9 cellular contexts compared by ENCODE assay signal in genomic region chr2:30293303-30293912, GRCh38.
A peak's percentile ranks its signal among the peaks of the same experiment; 100 is the strongest.
DNase-seq lines count a peak whose midpoint lies in the region; ATAC-seq and TF ChIP-seq lines count a peak whose summit lies in the region.
"Had no signal": no experiment of that assay in that cellular context is flagged by ENCODE, and none has a peak within 500 bp of the region (broad histone marks: within the 10 kb centered on the region; RNA-seq: fewer than 3 reads in every experiment).

No MANE protein-coding gene starts in this region.

- H3K36me3 ChIP-seq in gastroesophageal sphincter = no peaks in the 10 kb centered on the region
- H3K36me3 ChIP-seq in suprapubic skin = no peaks in the 10 kb centered on the region

- TF ChIP-seq EP300 in gastroesophageal sphincter (IDR thresholded peaks at IDR 0.05) = no peak
- TF ChIP-seq EP300 in suprapubic skin (IDR thresholded peaks at IDR 0.05) = peak; percentile 68

- H3K4me1 Mint-ChIP-seq in activated CD4-positive, alpha-beta T cell treated with anti-CD3 and anti-CD28 coated beads for 36 hours = peaks cover 23% of the 10 kb centered on the region
- peaks cover 38% of the 10 kb centered on the region for H3K4me1 Mint-ChIP-seq in WTC11

- no peak overlapping the region for H3K4me3 Mint-ChIP-seq in activated CD4-positive, alpha-beta T cell treated with anti-CD3 and anti-CD28 coated beads for 36 hours
- no peak overlapping the region for H3K4me3 Mint-ChIP-seq in WTC11

- H3K9me3 Mint-ChIP-seq in activated CD4-positive, alpha-beta T cell treated with anti-CD3 and anti-CD28 coated beads for 36 hours (ENCODE audit: low read depth) = peaks cover 6% of the 10 kb centered on the region
- H3K9me3 Mint-ChIP-seq in WTC11 = peaks cover 11% of the 10 kb centered on the region; the same call in 1 of the 2 replicates

- H3K27ac Mint-ChIP-seq in activated CD4-positive, alpha-beta T cell treated with anti-CD3 and anti-CD28 coated beads for 36 hours = no peak overlapping the region
- no peak overlapping the region for H3K27ac Mint-ChIP-seq in WTC11

- H3K27ac ChIP-seq in gastroesophageal sphincter = peak overlapping the region in 3 of 4 donors; percentile 40 to 68 (median 59)
- H3K27ac ChIP-seq in suprapubic skin = no peak overlapping the region
- H3K27ac ChIP-seq: psoas muscle had no signal

- H3K4me3 ChIP-seq in gastroesophageal sphincter = no peak overlapping the region
- H3K4me3 ChIP-seq in suprapubic skin = no peak overlapping the region
- H3K4me3 ChIP-seq: psoas muscle had no signal

- no peaks in the 10 kb centered on the region for H3K27me3 Mint-ChIP-seq in activated CD4-positive, alpha-beta T cell treated with anti-CD3 and anti-CD28 coated beads for 36 hours
- no peaks in the 10 kb centered on the region; the same call in 1 of the 2 replicates for H3K27me3 Mint-ChIP-seq in WTC11 (ENCODE audit: low read depth)

- intact Hi-C loops in activated CD4-positive, alpha-beta T cell treated with anti-CD3 and anti-CD28 coated beads for 36 hours (cut with DNase I, micrococcal nuclease) = no loop called here

- H3K27me3 ChIP-seq in gastroesophageal sphincter (no peaks in the 10 kb centered on the region), suprapubic skin (no peaks in the 10 kb centered on the region)

- 20 to 57% methylated on average over 7 to 11 of the region's 12 CpGs for WGBS in gastroesophageal sphincter (ENCODE audit: low coverage in 1 of 2), 2 donors
- WGBS in suprapubic skin = 69% methylated on average over 12 of the region's 12 CpGs

- no peaks in the 10 kb centered on the region for H3K36me3 Mint-ChIP-seq in activated CD4-positive, alpha-beta T cell treated with anti-CD3 and anti-CD28 coated beads for 36 hours (ENCODE audit: low read depth)
- H3K36me3 Mint-ChIP-seq in WTC11 = no peaks in the 10 kb centered on the region

- CTCF ChIA-PET in activated CD4-positive, alpha-beta T cell treated with anti-CD3 and anti-CD28 coated beads for 36 hours (lab: Charles Lee) = interaction anchor here (0.7 to 1.2 kb wide), 3 partner anchors 54 to 678 kb away, joined by 3 to 4 read pairs (median 3); no protein-coding TSS in a partner anchor
- CTCF ChIA-PET in WTC11 (lab: Charles Lee) = interaction anchor here (1.2 to 1.3 kb wide), 2 partner anchors 55 to 128 kb away, joined by 3 to 9 read pairs; no protein-coding TSS in a partner anchor

- H3K9me3 ChIP-seq in gastroesophageal sphincter (no peaks in the 10 kb centered on the region), suprapubic skin (no peaks in the 10 kb centered on the region)
- H3K9me3 ChIP-seq: psoas muscle had no signal

- peak; percentile 56 for ATAC-seq in activated CD4-positive, alpha-beta T cell treated with anti-CD3 and anti-CD28 coated beads for 36 hours
- ATAC-seq in SK-N-SH treated with all-trans-retinoic acid at 6 μM for 48 hours = peak; percentile 82
- ATAC-seq in gastroesophageal sphincter = peak; percentile 42
- ATAC-seq in WTC11 = no peak

- H3K4me1 ChIP-seq in gastroesophageal sphincter (peaks cover 0 to 16% (median 0%) of the 10 kb centered on the region in 3 donors), suprapubic skin (peaks cover 7% of the 10 kb centered on the region)
- H3K4me1 ChIP-seq: psoas muscle had no signal

- TF ChIP-seq CTCF in gastroesophageal sphincter (IDR thresholded peaks at IDR 0.05) (no peak), suprapubic skin (IDR thresholded peaks at IDR 0.05) (no peak), WTC11 (IDR thresholded peaks at IDR 0.05) (no peak)

- peak; percentile 26 for DNase-seq in activated CD4-positive, alpha-beta T cell treated with anti-CD3 and anti-CD28 coated beads for 36 hours
- DNase-seq in activated CD4-positive, alpha-beta T cell treated with anti-CD3 and anti-CD28 coated beads, Interleukin-2, amount 50 U/mL, for 1 hour = no peak
- DNase-seq in suprapubic skin (ENCODE audit: low spot score in 2 of 2) (no peak), NCI-H1417 treated with DMSO at 0.1 percent for 48 hours (lab: John Stamatoyannopoulos, UW) (no peak), WTC11 (ENCODE audit: low spot score) (no peak)
- DNase-seq in stimulated activated naive CD4-positive, alpha-beta T cell (lab: John Stamatoyannopoulos, UW) = no peak
- DNase-seq: psoas muscle had no signal

- TF ChIP-seq POLR2A in gastroesophageal sphincter (IDR thresholded peaks at IDR 0.05) = no peak
- no peak for TF ChIP-seq POLR2A in suprapubic skin (IDR thresholded peaks at IDR 0.05)

- POLR2A ChIA-PET in activated CD4-positive, alpha-beta T cell treated with anti-CD3 and anti-CD28 coated beads for 36 hours (lab: Charles Lee) = no interaction called here
- POLR2A ChIA-PET in WTC11 (lab: Charles Lee) = no interaction called here

TF ChIP-seq in SK-N-SH treated with all-trans-retinoic acid at 6 μM for 48 hours, 23 proteins besides CTCF, POLR2A, EP300 and RAD21:
- peak; percentile 55; the same call in 1 of the 2 replicates for TF ChIP-seq ZFP3 (CRISPR knock-in tag; IDR thresholded peaks at IDR 0.05)
- no peak for TF ChIP-seq RARB (CRISPR knock-in tag; IDR thresholded peaks at IDR 0.05)
- TF ChIP-seq CREB5 (CRISPR knock-in tag; IDR thresholded peaks at IDR 0.05; ENCODE audit: low read depth) = peak; percentile 39; the same call in 1 of the 2 replicates
- TF ChIP-seq ISL1 (CRISPR knock-in tag; IDR thresholded peaks at IDR 0.05) = peak; percentile 61
TF ChIP-seq in SK-N-SH treated with all-trans-retinoic acid at 6 μM for 48 hours: peak in this region for 3.

TF ChIP-seq in WTC11, 78 proteins besides CTCF, POLR2A, EP300 and RAD21 (continues in another document):
- no peak for TF ChIP-seq OVOL2 (CRISPR knock-in tag; IDR thresholded peaks at IDR 0.05; ENCODE audit: borderline replicate concordance)
- TF ChIP-seq E2F1 (CRISPR knock-in tag; IDR thresholded peaks at IDR 0.05) = no peak
- TF ChIP-seq ELF4 (CRISPR knock-in tag; IDR thresholded peaks at IDR 0.05; ENCODE audit: low read depth) = no peak
- TF ChIP-seq SMAD3 (CRISPR knock-in tag; IDR thresholded peaks at IDR 0.05; ENCODE audit: borderline replicate concordance) = no peak
- TF ChIP-seq ZMAT4 (CRISPR knock-in tag; IDR thresholded peaks at IDR 0.05) = no peak
- TF ChIP-seq RORB (CRISPR knock-in tag; IDR thresholded peaks at IDR 0.05) = no peak
- TF ChIP-seq STAT6 (CRISPR knock-in tag; conservative IDR thresholded peaks at IDR 0.05; ENCODE audit: low read depth) = no peak
- TF ChIP-seq USF1 (CRISPR knock-in tag; IDR thresholded peaks at IDR 0.05) = no peak
- no peak for TF ChIP-seq NR2C2 (CRISPR knock-in tag; IDR thresholded peaks at IDR 0.05)
- no peak for TF ChIP-seq CDX4 (CRISPR knock-in tag; IDR thresholded peaks at IDR 0.05; ENCODE audit: borderline replicate concordance)
- no peak for TF ChIP-seq ZNF121 (CRISPR knock-in tag; IDR thresholded peaks at IDR 0.05)
- no peak for TF ChIP-seq NR1H2 (CRISPR knock-in tag; IDR thresholded peaks at IDR 0.05)
